In the genomic region with DNA sequence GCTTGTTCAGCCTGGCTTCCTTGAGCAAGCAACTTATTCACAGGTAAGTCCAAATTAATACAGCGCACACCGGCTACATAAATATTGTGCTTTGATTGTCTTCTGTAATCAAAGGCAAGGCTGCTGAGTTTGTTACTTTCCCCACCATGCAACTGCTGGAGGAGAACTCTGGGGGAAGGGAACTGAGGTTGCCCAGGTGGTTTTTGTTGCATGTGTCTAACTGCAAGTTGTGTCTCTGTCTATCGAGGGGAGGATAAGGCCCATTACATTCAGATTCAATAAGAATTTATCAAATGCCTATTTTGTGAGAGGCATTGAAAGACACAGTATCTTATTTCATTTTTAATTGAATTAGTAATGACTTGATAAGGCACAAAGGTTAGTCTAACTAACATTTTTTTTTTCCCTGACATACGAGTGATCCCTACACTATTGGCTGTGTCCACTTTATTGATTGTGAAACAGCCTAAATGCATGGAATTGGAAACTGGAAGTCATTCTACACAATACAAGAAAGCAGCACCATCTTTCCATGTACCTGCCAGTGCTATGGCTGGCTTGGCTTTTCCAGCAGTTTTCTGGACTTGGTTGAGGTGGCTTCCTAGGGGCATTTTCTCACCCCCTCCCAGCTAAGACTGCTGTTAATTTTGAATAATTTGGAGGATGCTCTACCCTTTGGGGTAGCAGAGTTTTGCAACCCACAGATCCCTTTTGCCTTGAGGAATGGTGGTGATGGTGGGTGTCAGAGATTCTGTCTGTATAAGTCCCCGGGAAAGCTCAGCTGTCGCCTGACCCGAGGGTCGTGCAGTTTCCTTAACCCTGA, we compare ENCODE assay signal across 8 cellular contexts. TPM values are rescaled to one million over a fixed set of nuclear protein-coding genes. Genes with fewer than 3 reads are reported as not detected.
DNase-seq lines count a peak whose midpoint lies in the region; ATAC-seq and TF ChIP-seq lines count a peak whose summit lies in the region.

No MANE protein-coding gene starts in this region.

- POLR2A ChIA-PET in CD8-positive, alpha-beta T cell (lab: Charles Lee), result interaction anchor here (1.0 to 1.8 kb wide), 3 partner anchors 10 to 23 kb away, joined by 3 to 4 read pairs (median 4); no protein-coding TSS in a partner anchor

- peak overlapping the region; percentile 4 for H2BK5ac ChIP-seq in neuronal stem cell (ENCODE audit: low read length)

- H2AK5ac ChIP-seq in neuronal stem cell (ENCODE audit: low read depth, low read length), result no peak overlapping the region

- no peaks in the 10 kb centered on the region for H3K9me3 ChIP-seq in CD8-positive, alpha-beta T cell (ENCODE audit: low read length)
- H3K9me3 ChIP-seq in OCI-LY3 (ENCODE audit: insufficient read depth, low read length) (0 out of 2 replicates have a peak, but pooled peaks cover under 1% of the 10 kb centered on the region), endodermal cell (ENCODE audit: control insufficient read depth, low read length) (no peaks in the 10 kb centered on the region), neuronal stem cell (replicated peaks in 1 of 2; ENCODE audit: control insufficient read depth in 2 of 2, insufficient read depth in 1 of 2, low read depth in 1 of 2, low read length in 2 of 2) (no peaks in the 10 kb centered on the region)

- no peak overlapping the region for H3K4ac ChIP-seq in neuronal stem cell (ENCODE audit: low read length)

- no peak overlapping the region for H4K8ac ChIP-seq in neuronal stem cell (ENCODE audit: low read depth, low read length)

- no peak for TF ChIP-seq CTCF in CD8-positive, alpha-beta T cell (IDR thresholded peaks at IDR 0.05)
- no peak for TF ChIP-seq CTCF in OCI-LY3 (IDR thresholded peaks at IDR 0.05; ENCODE audit: low read depth, low read length)
- TF ChIP-seq CTCF in endodermal cell (conservative IDR thresholded peaks at IDR 0.05), result no peak

- H3K9me3 Mint-ChIP-seq in CD8-positive, alpha-beta T cell, result no peaks in the 10 kb centered on the region
- peaks cover 4% of the 10 kb centered on the region for H3K9me3 Mint-ChIP-seq in endodermal cell

- H2AFZ ChIP-seq in OCI-LY3 (ENCODE audit: low read depth, low read length) (no peak overlapping the region; the same call in 1 of the 2 replicates), neuronal stem cell (ENCODE audit: low read length) (peak overlapping the region; percentile 98)

- H3K14ac ChIP-seq in neuronal stem cell (ENCODE audit: low read length), result no peak overlapping the region

- peak in 1 of 7 experiments; percentile 34 for DNase-seq in CD8-positive, alpha-beta T cell
- peak; percentile 56 for DNase-seq in endodermal cell
- no peak for DNase-seq in neuronal stem cell (ENCODE audit: low spot score)
- no peak for DNase-seq in NCI-H1694 (lab: John Stamatoyannopoulos, UW)
- no peak for DNase-seq in left lobe of liver (ENCODE audit: low spot score)
- no peak for DNase-seq in stimulated activated CD4-positive, alpha-beta T cell treated with anti-CD3 and anti-CD28 coated beads, Interleukin-15, amount 100 ng/mL, for 24 hours
- DNase-seq in NCI-H1105 (lab: John Stamatoyannopoulos, UW), result no peak

- peak overlapping the region; percentile 81 for H3K9ac ChIP-seq in OCI-LY3 (ENCODE audit: low read length)
- H3K9ac ChIP-seq in endodermal cell (ENCODE audit: extremely low read depth, low read length, poor library complexity, severe bottlenecking), result peak overlapping the region; percentile 44
- no peak overlapping the region for H3K9ac ChIP-seq in neuronal stem cell (ENCODE audit: low read depth, low read length, poor library complexity)

- H3K79me2 ChIP-seq in OCI-LY3 (ENCODE audit: low read length), result peaks cover 9% of the 10 kb centered on the region; the same call in 1 of the 2 replicates

- H3K27me3 Mint-ChIP-seq in CD8-positive, alpha-beta T cell (ENCODE audit: low read depth), result no peaks in the 10 kb centered on the region
- H3K27me3 Mint-ChIP-seq in endodermal cell (ENCODE audit: insufficient read depth), result peaks cover 36% of the 10 kb centered on the region

- H2BK12ac ChIP-seq in neuronal stem cell (ENCODE audit: low read length), result no peak overlapping the region

- H4K91ac ChIP-seq in neuronal stem cell (ENCODE audit: low read depth, low read length, poor library complexity), result no peak overlapping the region

- peak overlapping the region; percentile 37 for H3K18ac ChIP-seq in neuronal stem cell (ENCODE audit: low read length)

- 37 to 80% methylated on average over 2 to 7 of the region's 8 CpGs for WGBS in endodermal cell (ENCODE audit: insufficient coverage in 1 of 2, insufficient read length in 1 of 2), 2 experiments
- WGBS in neuronal stem cell (ENCODE audit: extremely low coverage in 2 of 2, insufficient read length in 2 of 2, insufficient replicate concordance in 1 of 2), 2 donors, result no CpG with 5 or more reads among the region's 8 CpGs

- peak overlapping the region; percentile 49 for H3K27ac Mint-ChIP-seq in CD8-positive, alpha-beta T cell
- H3K27ac Mint-ChIP-seq in endodermal cell, result peak overlapping the region; percentile 93

- H4K20me1 ChIP-seq in OCI-LY3 (ENCODE audit: insufficient read depth, low read length), result no peaks in the 10 kb centered on the region

- H3K4me1 ChIP-seq in CD8-positive, alpha-beta T cell (ENCODE audit: insufficient read depth, low read length), result peaks cover 32% of the 10 kb centered on the region
- H3K4me1 ChIP-seq in OCI-LY3 (ENCODE audit: low read length), result peaks cover 10% of the 10 kb centered on the region
- peaks cover 13% of the 10 kb centered on the region for H3K4me1 ChIP-seq in endodermal cell (ENCODE audit: control insufficient read depth, insufficient read depth, low read length)
- peaks cover 9 to 12% of the 10 kb centered on the region in 2 donors for H3K4me1 ChIP-seq in neuronal stem cell (ENCODE audit: control insufficient read depth in 2 of 2, insufficient read depth in 1 of 2, low read depth in 1 of 2, low read length in 2 of 2)

- H3K4me3 ChIP-seq in CD8-positive, alpha-beta T cell (ENCODE audit: low read depth, low read length), result peak overlapping the region; percentile 88
- H3K4me3 ChIP-seq in OCI-LY3 (ENCODE audit: low read length), result peak overlapping the region; percentile 86
- peak overlapping the region; percentile 90 for H3K4me3 ChIP-seq in endodermal cell (ENCODE audit: low read length)
- peak overlapping the region; percentile 66 to 81 for H3K4me3 ChIP-seq in neuronal stem cell (ENCODE audit: low read length in 2 of 2)

- CTCF ChIA-PET in CD8-positive, alpha-beta T cell (lab: Charles Lee), result interaction anchor here (1.0 to 2.3 kb wide), 4 partner anchors 30 to 377 kb away, joined by 3 to 7 read pairs (median 4); no protein-coding TSS in a partner anchor

- peak overlapping the region; percentile 99 for H3K4me3 Mint-ChIP-seq in CD8-positive, alpha-beta T cell
- peak overlapping the region; percentile 91 for H3K4me3 Mint-ChIP-seq in endodermal cell

- peaks cover 35% of the 10 kb centered on the region for H3K4me1 Mint-ChIP-seq in CD8-positive, alpha-beta T cell (ENCODE audit: low read depth)
- H3K4me1 Mint-ChIP-seq in endodermal cell, result peaks cover 33% of the 10 kb centered on the region

- H2BK15ac ChIP-seq in neuronal stem cell (ENCODE audit: low read length), result no peak overlapping the region

- H3K27me3 ChIP-seq in CD8-positive, alpha-beta T cell (ENCODE audit: insufficient read depth, low read length), result no peaks in the 10 kb centered on the region
- peaks cover 17% of the 10 kb centered on the region for H3K27me3 ChIP-seq in OCI-LY3 (ENCODE audit: low read depth, low read length)
- no peaks in the 10 kb centered on the region for H3K27me3 ChIP-seq in endodermal cell (ENCODE audit: control insufficient read depth, insufficient read depth, low read length, poor library complexity, severe bottlenecking)
- peaks cover 0 to 22% (median 5%) of the 10 kb centered on the region in 3 experiments for H3K27me3 ChIP-seq in neuronal stem cell (ENCODE audit: control insufficient read depth in 3 of 3, insufficient read depth in 3 of 3, low read depth in 1 of 3, low read length in 3 of 3)

- no peak overlapping the region for H3K23ac ChIP-seq in neuronal stem cell (ENCODE audit: low read depth, low read length, poor library complexity)

- H3K36me3 ChIP-seq in CD8-positive, alpha-beta T cell (ENCODE audit: insufficient read depth, low read length), result no peaks in the 10 kb centered on the region
- H3K36me3 ChIP-seq in OCI-LY3 (replicated peaks; ENCODE audit: low read depth, low read length) (no peaks in the 10 kb centered on the region), endodermal cell (ENCODE audit: control insufficient read depth, insufficient read depth, low read length) (no peaks in the 10 kb centered on the region), neuronal stem cell (replicated peaks in 1 of 2; ENCODE audit: control insufficient read depth in 2 of 2, insufficient read depth in 2 of 2, low read length in 2 of 2) (no peaks in the 10 kb centered on the region)

- ATAC-seq in CD8-positive, alpha-beta T cell, result no peak
- ATAC-seq in left lobe of liver, result no peak

- intact Hi-C loops in CD8-positive, alpha-beta T cell (cut with DNase I, micrococcal nuclease), result loop anchor here (2.0 to 5.0 kb wide), 16 partner anchors 39 to 651 kb away; partner anchors contain the start of genes SLC41A2 (in 2 of the 2), NOPCHAP1 (in 1 of the 2) and WASHC4 (in 1 of the 2)

- peaks cover 11% of the 10 kb centered on the region for H3K36me3 Mint-ChIP-seq in CD8-positive, alpha-beta T cell
- no peaks in the 10 kb centered on the region for H3K36me3 Mint-ChIP-seq in endodermal cell (ENCODE audit: low read depth)

- H3K27ac ChIP-seq in CD8-positive, alpha-beta T cell (ENCODE audit: low read depth, low read length), result no peak overlapping the region
- H3K27ac ChIP-seq in OCI-LY3 (ENCODE audit: low read length), result no peak overlapping the region
- no peak overlapping the region for H3K27ac ChIP-seq in endodermal cell (ENCODE audit: low read depth, low read length)
- H3K27ac ChIP-seq in neuronal stem cell (replicated peaks; ENCODE audit: low read length), result no peak overlapping the region

- peak overlapping the region; percentile 91 for H3K4me2 ChIP-seq in OCI-LY3 (ENCODE audit: low read length)
- peak overlapping the region; percentile 86 for H3K4me2 ChIP-seq in neuronal stem cell (ENCODE audit: insufficient read depth, low read length, poor library complexity, severe bottlenecking)

- H2BK120ac ChIP-seq in neuronal stem cell (ENCODE audit: low read depth, low read length), result no peak overlapping the region

- H3K79me1 ChIP-seq in neuronal stem cell (ENCODE audit: low read depth, low read length), result peaks cover 3% of the 10 kb centered on the region

RNA-seq across cellular contexts. Expression of gene CHST11, which starts 0.9 kb away (rescaled TPM):
- 10 to 100 TPM; 29.1 to 35.5 TPM for total RNA-seq in CD8-positive, alpha-beta T cell
- 10 to 100 TPM; 30.7 to 36.2 TPM for total RNA-seq in endodermal cell
- 17.3 TPM for polyA plus RNA-seq in endodermal cell (2013, experiment 1 of 2)
- 17.2 TPM for polyA plus RNA-seq in endodermal cell (2013, experiment 2 of 2)
- polyA plus RNA-seq in neuronal stem cell (2013, experiment 1 of 2), result 7.7 TPM
- 7.7 TPM for polyA plus RNA-seq in neuronal stem cell (2013, experiment 2 of 2)
- total RNA-seq in left lobe of liver, result 1.2 TPM

Comparison
In these comparisons a context has a peak if more than half of its experiments do, and no peak if none do; other contexts are left out.
1. RNA of gene CHST11, which starts 0.9 kb away (total RNA-seq): 30.7 to 36.2 TPM in endodermal cell and 29.1 to 35.5 TPM in CD8-positive, alpha-beta T cell; 1.2 TPM in left lobe of liver (single experiment); every median in the first group is over 10 times any median in the second.
2. Peak in every context shown above with its lines, with median percentiles within 50 percentile points of each other: H3K4me3 ChIP-seq.